33 cellular contexts compared by ENCODE assay signal in the genomic region with DNA sequence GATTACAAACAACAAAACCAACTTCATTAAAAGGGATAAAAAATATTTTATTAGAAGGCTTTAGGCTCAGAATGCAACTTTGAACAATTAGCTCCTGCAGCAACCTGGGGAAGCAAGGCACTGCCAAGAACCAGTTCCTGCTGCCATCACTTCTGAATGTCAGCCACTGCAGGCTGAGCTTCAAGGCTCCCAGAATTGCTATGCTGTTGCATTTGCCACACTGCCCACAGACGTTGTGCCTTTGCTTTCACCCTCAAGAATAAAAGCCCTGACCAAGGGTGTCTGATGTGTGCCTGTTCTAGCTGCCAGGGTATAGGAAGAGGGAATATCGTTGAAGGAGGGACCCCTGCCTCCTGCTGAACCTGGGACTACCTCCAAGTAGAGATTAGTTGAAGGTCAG.
"Had no signal": no experiment of that assay in that cellular context is flagged by ENCODE, and none has a peak within 500 bp of the region (broad histone marks: within the 10 kb centered on the region; RNA-seq: fewer than 3 reads in every experiment).

No MANE protein-coding gene starts in this region.

- H3K27me3 ChIP-seq: brain microvascular endothelial cell, Peyer's patch had no signal

- H3K9me3 ChIP-seq: Peyer's patch had no signal

- H3K27ac ChIP-seq: brain microvascular endothelial cell, Peyer's patch, VCaP had no signal

- DNase-seq: activated B cell treated with CpG ODN at 0.5 μM for 24 hours; activated CD4-positive, alpha-beta memory T cell treated with anti-CD3 and anti-CD28 coated beads, Interleukin-2, amount 10 ng/mL, durations not matched to agents 7 days and 5 days; activated CD4-positive, alpha-beta T cell treated with anti-CD3 and anti-CD28 coated beads for 48 hours; activated CD4-positive, CD25-positive, alpha-beta regulatory T cell treated with anti-CD3 and anti-CD28 coated beads, Interleukin-2, amount 50 U/mL, for 72 hours; activated CD8-positive, alpha-beta memory T cell treated with anti-CD3 and anti-CD28 coated beads for 24 hours; activated CD8-positive, alpha-beta memory T cell treated with anti-CD3 and anti-CD28 coated beads, Interleukin-2, amount 10 ng/mL, durations not matched to agents 7 days and 5 days; activated CD8-positive, alpha-beta memory T cell treated with anti-CD3 and anti-CD28 coated beads, Interleukin-2, amount 50 U/mL, for 48 hours; activated effector memory CD4-positive, alpha-beta T cell treated with anti-CD3 and anti-CD28 coated beads, Interleukin-2, amount 50 U/mL, for 16 hours; activated naive CD4-positive, alpha-beta T cell; activated naive CD4-positive, alpha-beta T cell treated with anti-CD3 and anti-CD28 coated beads, Interleukin-2, amount 50 U/mL, for 16 hours; activated naive CD8-positive, alpha-beta T cell treated with anti-CD3 and anti-CD28 coated beads for 36 hours; activated T-cell treated with anti-CD3 and anti-CD28 coated beads, Interleukin-2, amount 50 U/mL, for 72 hours; amniotic stem cell; aorta; brain microvascular endothelial cell; Karpas-422; KBM-7; NCI-H1048; NCI-H1694; NCI-H1930; NCI-H2107; NCI-H2171; NCI-H524; Peyer's patch; RPMI8226; SIG-M5; SW 1271; T-helper 1 cell; T-helper 2 cell; T-helper 9 cell had no signal

- H3K36me3 ChIP-seq: brain microvascular endothelial cell, Peyer's patch had no signal

- ATAC-seq: activated CD8-positive, alpha-beta memory T cell treated with anti-CD3 and anti-CD28 coated beads, Interleukin-2, amount 10 ng/mL, durations not matched to agents 7 days and 5 days; activated T-cell treated with anti-CD3 and anti-CD28 coated beads, Interleukin-2, amount 50 U/mL, for 72 hours; activated T-helper 17 cell treated with anti-CD3 and anti-CD28 coated beads, Interleukin-2, amount 50 U/mL, for 72 hours; PC-3 had no signal

- H3K4me3 ChIP-seq: Peyer's patch had no signal

- H3K4me1 ChIP-seq: Peyer's patch had no signal
